12 cellular contexts compared by ENCODE assay signal in the genomic region with DNA sequence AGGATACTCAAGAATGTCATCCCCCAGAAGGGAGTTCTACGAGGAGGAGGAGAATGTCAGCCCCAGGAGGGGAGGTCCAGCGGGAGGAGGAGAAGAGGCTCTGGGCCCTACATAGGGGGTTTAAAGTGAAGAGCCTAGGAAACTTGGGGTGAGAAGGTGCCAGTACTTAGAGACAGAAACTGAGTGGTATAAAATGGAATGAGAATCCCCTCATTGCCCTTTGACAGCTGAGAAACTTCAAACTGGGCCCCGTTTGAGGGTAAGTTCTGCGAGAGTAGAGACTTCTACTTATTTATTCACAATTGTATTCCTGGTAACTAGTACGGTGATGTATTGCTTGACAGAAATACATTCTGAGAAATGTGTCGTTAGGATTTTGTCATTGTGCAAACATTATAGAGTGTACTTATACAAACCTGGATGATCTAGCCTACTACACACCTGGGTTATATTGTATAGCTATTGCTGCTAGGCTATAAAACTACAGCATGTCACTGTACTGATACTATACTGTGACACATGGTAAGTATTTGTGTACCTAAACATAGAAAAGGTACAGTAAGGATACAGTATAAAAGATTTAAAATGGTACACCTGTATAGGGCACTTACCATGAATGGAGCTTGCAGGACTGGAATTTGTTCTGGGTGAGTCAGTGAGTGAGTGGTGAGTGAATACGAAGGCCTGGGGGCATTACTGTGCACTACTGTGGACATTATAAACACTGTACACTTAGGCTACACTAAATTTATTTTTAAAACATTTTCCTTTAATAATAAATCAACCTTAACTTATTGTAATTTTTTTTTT.
DNase-seq lines count a peak whose midpoint lies in the region; ATAC-seq and TF ChIP-seq lines count a peak whose summit lies in the region.
"Had no signal": no experiment of that assay in that cellular context is flagged by ENCODE, and none has a peak within 500 bp of the region (broad histone marks: within the 10 kb centered on the region; RNA-seq: fewer than 3 reads in every experiment).

No MANE protein-coding gene starts in this region.

- CTCF ChIA-PET in SK-N-SH (lab: Yijun Ruan, JAX) = interaction anchor here (0.9 to 2.6 kb wide), 2 partner anchors 9 to 25 kb away, joined by 3 to 13 read pairs; no protein-coding TSS in a partner anchor

- H3K27me3 Mint-ChIP-seq in HFFc6 (ENCODE audit: insufficient read depth) = peaks cover 1% of the 10 kb centered on the region; the same call in 1 of the 2 replicates
- H3K27me3 Mint-ChIP-seq: activated naive CD4-positive, alpha-beta T cell treated with anti-CD3 and anti-CD28 coated beads, Interleukin-2, amount 50 U/mL, for 24 hours; effector memory CD8-positive, alpha-beta T cell had no signal

- no peaks in the 10 kb centered on the region for H3K9me3 ChIP-seq in SK-N-SH

- H3K9ac ChIP-seq in SK-N-SH = peak overlapping the region; percentile 58
- H3K9ac ChIP-seq: parathyroid adenoma had no signal

- no peaks in the 10 kb centered on the region for H3K27me3 ChIP-seq in SK-N-SH (ENCODE audit: insufficient read depth)
- H3K27me3 ChIP-seq in foreskin keratinocyte = no peaks in the 10 kb centered on the region

- H3K4me2 ChIP-seq in SK-N-SH = peak overlapping the region; percentile 71

- H3F3A ChIP-seq in SK-N-SH (replicated peaks; ENCODE audit: insufficient read depth) = peaks cover 35% of the 10 kb centered on the region

- peak overlapping the region; percentile 29 to 97; a peak in 3 of 4 replicates for H3K27ac ChIP-seq in SK-N-SH (ENCODE audit: low read depth in 2 of 2, low read length in 1 of 2)
- peak overlapping the region; percentile 88 for H3K27ac ChIP-seq in foreskin keratinocyte
- H3K27ac ChIP-seq in skin epidermis = peak overlapping the region in 16 of 21 experiments; percentile 18 to 76 (median 53)
- H3K27ac ChIP-seq: parathyroid adenoma had no signal

- TF ChIP-seq EP300 in SK-N-SH (IDR thresholded peaks at IDR 0.05; ENCODE audit: borderline replicate concordance in 1 of 2, low read depth in 1 of 2, low read length in 1 of 2) = no peak

- peaks cover 43% of the 10 kb centered on the region for H3K36me3 Mint-ChIP-seq in HFFc6 (ENCODE audit: low read depth)

- H2AFZ ChIP-seq in SK-N-SH (ENCODE audit: low read depth) = no peak overlapping the region
- H2AFZ ChIP-seq: parathyroid adenoma had no signal

- ATAC-seq in foreskin keratinocyte (peak; percentile 83), GM21717 (IDR thresholded peaks at IDR 0.05; ENCODE audit: unreplicated experiment) (no peak)
- ATAC-seq: effector memory CD8-positive, alpha-beta T cell had no signal

- no peaks in the 10 kb centered on the region for H3K36me3 ChIP-seq in SK-N-SH (replicated peaks in 1 of 2; ENCODE audit: control insufficient read depth in 1 of 2, insufficient read depth in 2 of 2, low read length in 1 of 2)

- POLR2A ChIA-PET in SK-N-SH (lab: Yijun Ruan, JAX) = no interaction called here

- 39% methylated on average over 7 of the region's 7 CpGs for WGBS in SK-N-SH (ENCODE audit: low lambda C conversion rate)

- no peak for TF ChIP-seq CTCF in HFFc6 (IDR thresholded peaks at IDR 0.05)
- TF ChIP-seq CTCF in SK-N-SH (IDR thresholded peaks at IDR 0.05) = no peak
- no peak for TF ChIP-seq CTCF in foreskin keratinocyte (conservative IDR thresholded peaks at IDR 0.05)

- H3K9me3 Mint-ChIP-seq in HFFc6 = peaks cover 11% of the 10 kb centered on the region; the same call in 1 of the 2 replicates
- H3K9me3 Mint-ChIP-seq: activated naive CD4-positive, alpha-beta T cell treated with anti-CD3 and anti-CD28 coated beads, Interleukin-2, amount 50 U/mL, for 24 hours; effector memory CD8-positive, alpha-beta T cell had no signal

- DNase-seq in HFFc6 = peak; percentile 76
- DNase-seq in SK-N-SH = no peak
- peak; percentile 88 to 96 for DNase-seq in foreskin keratinocyte
- no peak for DNase-seq in stimulated activated CD4-positive, alpha-beta T cell treated with anti-CD3 and anti-CD28 coated beads, Interleukin-4, amount 100 ng/mL, for 24 hours
- no peak for DNase-seq in iPS-NIHi7 (ENCODE audit: extremely low spot score)
- no peak for DNase-seq in NCI-H2081 (lab: John Stamatoyannopoulos, UW)
- DNase-seq: effector memory CD8-positive, alpha-beta T cell; NCI-H187 treated with DMSO at 0.1 percent for 48 hours had no signal

- H3K4me1 ChIP-seq in SK-N-SH (ENCODE audit: control insufficient read depth in 1 of 2, insufficient read depth in 2 of 2, low read depth in 1 of 2, low read length in 1 of 2) = peaks cover 0 to 19% of the 10 kb centered on the region in 2 experiments; a peak in 3 of 4 replicates
- H3K4me1 ChIP-seq in foreskin keratinocyte = peaks cover 31% of the 10 kb centered on the region
- H3K4me1 ChIP-seq: parathyroid adenoma had no signal

- no peaks in the 10 kb centered on the region for H3K79me2 ChIP-seq in SK-N-SH (ENCODE audit: insufficient read depth)
- H3K79me2 ChIP-seq: parathyroid adenoma had no signal

- no peaks in the 10 kb centered on the region for H4K20me1 ChIP-seq in SK-N-SH (ENCODE audit: insufficient read depth)

- H3K4me3 ChIP-seq in SK-N-SH (ENCODE audit: low read depth in 2 of 2, low read length in 1 of 2) (no peak overlapping the region), skin epidermis (no peak overlapping the region)

- H3K27ac Mint-ChIP-seq in HFFc6 = peak overlapping the region; percentile 92
- H3K27ac Mint-ChIP-seq: activated naive CD4-positive, alpha-beta T cell treated with anti-CD3 and anti-CD28 coated beads, Interleukin-2, amount 50 U/mL, for 24 hours; effector memory CD8-positive, alpha-beta T cell had no signal

- H3K4me3 Mint-ChIP-seq in HFFc6 = peak overlapping the region; percentile 77
- H3K4me3 Mint-ChIP-seq: activated naive CD4-positive, alpha-beta T cell treated with anti-CD3 and anti-CD28 coated beads, Interleukin-2, amount 50 U/mL, for 24 hours; effector memory CD8-positive, alpha-beta T cell had no signal

- peaks cover 54% of the 10 kb centered on the region for H3K4me1 Mint-ChIP-seq in HFFc6 (ENCODE audit: low read depth)
- H3K4me1 Mint-ChIP-seq: activated naive CD4-positive, alpha-beta T cell treated with anti-CD3 and anti-CD28 coated beads, Interleukin-2, amount 50 U/mL, for 24 hours had no signal

- H3K9me2 ChIP-seq in SK-N-SH = no peaks in the 10 kb centered on the region

- TF ChIP-seq RAD21 in SK-N-SH (IDR thresholded peaks at IDR 0.05; ENCODE audit: low read length) = no peak

TF ChIP-seq in SK-N-SH, 30 proteins besides CTCF, POLR2A, EP300 and RAD21:
- TF ChIP-seq FOSL2 (IDR thresholded peaks at IDR 0.05; ENCODE audit: borderline replicate concordance, low read depth) (no peak), FOXJ3 (CRISPR knock-in tag; IDR thresholded peaks at IDR 0.05) (no peak), CHD2 (IDR thresholded peaks at IDR 0.05; ENCODE audit: low read length, partially characterized antibody) (no peak), NFIC (IDR thresholded peaks at IDR 0.05; ENCODE audit: borderline replicate concordance) (no peak), ELF1 (IDR thresholded peaks at IDR 0.05) (no peak), SMC3 (IDR thresholded peaks at IDR 0.05; ENCODE audit: low read depth, low read length) (no peak), NRF1 (IDR thresholded peaks at IDR 0.05; ENCODE audit: low read depth, low read length) (no peak), RCOR1 (IDR thresholded peaks at IDR 0.05; ENCODE audit: low read length) (no peak)
- TF ChIP-seq, protein P1, sequence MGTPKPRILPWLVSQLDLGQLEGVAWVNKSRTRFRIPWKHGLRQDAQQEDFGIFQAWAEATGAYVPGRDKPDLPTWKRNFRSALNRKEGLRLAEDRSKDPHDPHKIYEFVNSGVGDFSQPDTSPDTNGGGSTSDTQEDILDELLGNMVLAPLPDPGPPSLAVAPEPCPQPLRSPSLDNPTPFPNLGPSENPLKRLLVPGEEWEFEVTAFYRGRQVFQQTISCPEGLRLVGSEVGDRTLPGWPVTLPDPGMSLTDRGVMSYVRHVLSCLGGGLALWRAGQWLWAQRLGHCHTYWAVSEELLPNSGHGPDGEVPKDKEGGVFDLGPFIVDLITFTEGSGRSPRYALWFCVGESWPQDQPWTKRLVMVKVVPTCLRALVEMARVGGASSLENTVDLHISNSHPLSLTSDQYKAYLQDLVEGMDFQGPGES (IDR thresholded peaks at IDR 0.05; ENCODE audit: low read depth, low read length) = no peak
- TF ChIP-seq, protein P2, sequence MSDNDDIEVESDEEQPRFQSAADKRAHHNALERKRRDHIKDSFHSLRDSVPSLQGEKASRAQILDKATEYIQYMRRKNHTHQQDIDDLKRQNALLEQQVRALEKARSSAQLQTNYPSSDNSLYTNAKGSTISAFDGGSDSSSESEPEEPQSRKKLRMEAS (IDR thresholded peaks at IDR 0.05; ENCODE audit: low read depth) = no peak
- TF ChIP-seq, protein P3, sequence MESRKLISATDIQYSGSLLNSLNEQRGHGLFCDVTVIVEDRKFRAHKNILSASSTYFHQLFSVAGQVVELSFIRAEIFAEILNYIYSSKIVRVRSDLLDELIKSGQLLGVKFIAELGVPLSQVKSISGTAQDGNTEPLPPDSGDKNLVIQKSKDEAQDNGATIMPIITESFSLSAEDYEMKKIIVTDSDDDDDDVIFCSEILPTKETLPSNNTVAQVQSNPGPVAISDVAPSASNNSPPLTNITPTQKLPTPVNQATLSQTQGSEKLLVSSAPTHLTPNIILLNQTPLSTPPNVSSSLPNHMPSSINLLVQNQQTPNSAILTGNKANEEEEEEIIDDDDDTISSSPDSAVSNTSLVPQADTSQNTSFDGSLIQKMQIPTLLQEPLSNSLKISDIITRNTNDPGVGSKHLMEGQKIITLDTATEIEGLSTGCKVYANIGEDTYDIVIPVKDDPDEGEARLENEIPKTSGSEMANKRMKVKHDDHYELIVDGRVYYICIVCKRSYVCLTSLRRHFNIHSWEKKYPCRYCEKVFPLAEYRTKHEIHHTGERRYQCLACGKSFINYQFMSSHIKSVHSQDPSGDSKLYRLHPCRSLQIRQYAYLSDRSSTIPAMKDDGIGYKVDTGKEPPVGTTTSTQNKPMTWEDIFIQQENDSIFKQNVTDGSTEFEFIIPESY (IDR thresholded peaks at IDR 0.05; ENCODE audit: borderline replicate concordance, low read depth) = no peak
TF ChIP-seq in SK-N-SH: peak in this region for 0.

Comparison
In these comparisons a context has a peak if more than half of its experiments do, and no peak if none do; other contexts are left out.
1. DNase-seq: peak in HFFc6 (single experiment) and foreskin keratinocyte (2 of 2); none in SK-N-SH (single experiment), stimulated activated CD4-positive, alpha-beta T cell treated with anti-CD3 and anti-CD28 coated beads, Interleukin-4, amount 100 ng/mL, for 24 hours (single experiment), iPS-NIHi7 (single experiment) and NCI-H2081 (0 of 2).
2. Peak in every context shown above with its lines, with median percentiles within 50 percentile points of each other: H3K27ac ChIP-seq.